13 cellular contexts compared by ENCODE assay signal in genomic region chr1:245458761-245459174, GRCh38.
DNase-seq lines count a peak whose midpoint lies in the region; ATAC-seq, FAIRE-seq and TF ChIP-seq lines count a peak whose summit lies in the region.
"Had no signal": no experiment of that assay in that cellular context is flagged by ENCODE, and none has a peak within 500 bp of the region (broad histone marks: within the 10 kb centered on the region; RNA-seq: fewer than 3 reads in every experiment).

No MANE protein-coding gene starts in this region.

- no peaks in the 10 kb centered on the region for H4K20me1 ChIP-seq in HepG2 (ENCODE audit: insufficient read depth, low read length)

- ATAC-seq in right lobe of liver (peak in 3 of 4 donors; percentile 36 to 47 (median 42)), HepG2 (no peak), GM19395 (IDR thresholded peaks at IDR 0.05; ENCODE audit: unreplicated experiment) (no peak), GM21423 (IDR thresholded peaks at IDR 0.05; ENCODE audit: unreplicated experiment) (no peak)
- ATAC-seq: sciatic nerve had no signal

- no peak overlapping the region for H3K4me3 ChIP-seq in right lobe of liver
- H3K4me3 ChIP-seq in HepG2 (replicated peaks in 1 of 3; ENCODE audit: insufficient read depth in 1 of 3, low read depth in 2 of 3, low read length in 3 of 3) = no peak overlapping the region
- H3K4me3 ChIP-seq in fibroblast of pulmonary artery (replicated peaks; ENCODE audit: low read depth, low read length) = no peak overlapping the region
- no peak overlapping the region for H3K4me3 ChIP-seq in thyroid gland (replicated peaks in 1 of 3)
- H3K4me3 ChIP-seq: testis had no signal

- H3K9me3 ChIP-seq in right lobe of liver = no peaks in the 10 kb centered on the region
- no peaks in the 10 kb centered on the region for H3K9me3 ChIP-seq in HepG2 (ENCODE audit: low read length)
- H3K9me3 ChIP-seq in thyroid gland = no peaks in the 10 kb centered on the region
- H3K9me3 ChIP-seq: testis had no signal

- intact Hi-C loops in right lobe of liver (cut with DNase I) = no loop called here
- intact Hi-C loops in HepG2 (cut with micrococcal nuclease; ENCODE audit: unreplicated experiment) = no loop called here
- intact Hi-C loops in thyroid gland (cut with DNase I) = no loop called here

- DNase-seq in right lobe of liver (no peak), HepG2 (ENCODE audit: low spot score) (no peak), RKO (ENCODE audit: low spot score) (peak; percentile 16), fibroblast of pulmonary artery (ENCODE audit: low read depth) (peak; percentile 6), thyroid gland (no peak)
- DNase-seq in stimulated activated CD4-positive, alpha-beta T cell treated with anti-CD3 and anti-CD28 coated beads, Interleukin-4, amount 100 ng/mL, for 24 hours = no peak
- DNase-seq: activated T-cell treated with anti-CD3 and anti-CD28 coated beads, Interleukin-2, amount 50 U/mL, for 48 hours; DND-41; NCI-H2107; testis had no signal

- no peaks in the 10 kb centered on the region for H3K36me3 ChIP-seq in right lobe of liver
- no peaks in the 10 kb centered on the region for H3K36me3 ChIP-seq in HepG2 (replicated peaks in 1 of 2; ENCODE audit: control insufficient read depth in 1 of 2, insufficient read depth in 2 of 2, low read length in 2 of 2)
- H3K36me3 ChIP-seq in thyroid gland = no peaks in the 10 kb centered on the region

- FAIRE-seq in HepG2 (lab: Jason Lieb, UNC) = no peak

- BruUV-seq in HepG2 (replicated peaks; lab: Mats Ljungman, UMichigan) = no TSS peak

- H3K79me2 ChIP-seq in HepG2 (ENCODE audit: insufficient read depth, low read length) = no peaks in the 10 kb centered on the region

- TF ChIP-seq POLR2A in right lobe of liver (IDR thresholded peaks at IDR 0.05) (no peak), HepG2 (IDR thresholded peaks at IDR 0.05; ENCODE audit: insufficient read depth in 1 of 2, low read depth in 2 of 2, low read length in 2 of 2) (no peak), thyroid gland (IDR thresholded peaks at IDR 0.05) (no peak)

- H3K27me3 ChIP-seq in right lobe of liver = no peaks in the 10 kb centered on the region
- H3K27me3 ChIP-seq in HepG2 (ENCODE audit: control insufficient read depth in 1 of 2, insufficient read depth in 2 of 2, low read length in 2 of 2) = no peaks in the 10 kb centered on the region
- H3K27me3 ChIP-seq in thyroid gland = no peaks in the 10 kb centered on the region
- H3K27me3 ChIP-seq: testis had no signal

- WGBS in right lobe of liver (ENCODE audit: insufficient coverage, low coverage, low lambda C conversion rate, missing lambda C conversion rate) = 62% methylated on average over 4 of the region's 4 CpGs
- 50% methylated on average over 4 of the region's 4 CpGs for WGBS in HepG2 (ENCODE audit: low lambda C conversion rate)
- 74 to 77% methylated on average over 4 of the region's 4 CpGs for WGBS in thyroid gland, 2 donors

- POLR2A ChIA-PET in HepG2 (lab: Yijun Ruan, JAX) = no interaction called here

- CTCF ChIA-PET in HepG2 (lab: Yijun Ruan, JAX; ENCODE audit: low intra/inter-chr PET ratio, low total read pairs) = no interaction called here

- H2AFZ ChIP-seq in HepG2 (ENCODE audit: low read length) = no peak overlapping the region

- TF ChIP-seq EP300 in HepG2 (IDR thresholded peaks at IDR 0.05; ENCODE audit: low read depth in 2 of 2, low read length in 2 of 2) (no peak), HepG2 (CRISPR knock-in tag; IDR thresholded peaks at IDR 0.05; ENCODE audit: borderline replicate concordance) (no peak)

- no peak for TF ChIP-seq RAD21 in HepG2 (CRISPR knock-in tag; IDR thresholded peaks at IDR 0.05)

- TF ChIP-seq CTCF in right lobe of liver (IDR thresholded peaks at IDR 0.05) = no peak
- no peak for TF ChIP-seq CTCF in HepG2 (CRISPR knock-in tag; IDR thresholded peaks at IDR 0.05)
- no peak for TF ChIP-seq CTCF in fibroblast of pulmonary artery (IDR thresholded peaks at IDR 0.05; ENCODE audit: low read length, missing control alignments)
- TF ChIP-seq CTCF in thyroid gland (IDR thresholded peaks at IDR 0.05) = no peak

- no peak overlapping the region for H3K9ac ChIP-seq in HepG2 (ENCODE audit: insufficient read depth, low read depth, low read length)

- H3K27ac ChIP-seq in right lobe of liver (no peak overlapping the region), HepG2 (ENCODE audit: extremely low read length, insufficient read depth, low read length) (no peak overlapping the region), thyroid gland (no peak overlapping the region)
- H3K27ac ChIP-seq: testis had no signal

- in situ Hi-C loops in HepG2 (cut with HindIII; ENCODE audit: extremely low pct_ligation_motif_present, low pct_unique_long_range_greater_than_20kb) = no loop called here

- no peaks in the 10 kb centered on the region for H3K4me1 ChIP-seq in right lobe of liver
- H3K4me1 ChIP-seq in HepG2 (ENCODE audit: insufficient read depth, low read length) = peaks cover 37% of the 10 kb centered on the region
- H3K4me1 ChIP-seq in thyroid gland = no peaks in the 10 kb centered on the region
- H3K4me1 ChIP-seq: testis had no signal

- no peak overlapping the region for H3K4me2 ChIP-seq in HepG2 (ENCODE audit: low read depth, low read length)

TF ChIP-seq in HepG2, 621 proteins besides CTCF, POLR2A, EP300 and RAD21:
- TF ChIP-seq NFATC3 (CRISPR knock-in tag; IDR thresholded peaks at IDR 0.05) (no peak), HOXA7 (CRISPR knock-in tag; IDR thresholded peaks at IDR 0.05) (no peak), HMGXB3 (CRISPR knock-in tag; IDR thresholded peaks at IDR 0.05; ENCODE audit: borderline replicate concordance) (no peak), ZNF143 (CRISPR knock-in tag; IDR thresholded peaks at IDR 0.05) (no peak), HNRNPUL1 (IDR thresholded peaks at IDR 0.05; ENCODE audit: low read depth, low read length) (no peak), PRDM10 (CRISPR knock-in tag; IDR thresholded peaks at IDR 0.05; ENCODE audit: low read depth) (no peak), KDM1A (CRISPR knock-in tag; IDR thresholded peaks at IDR 0.05) (no peak), ZNF441 (CRISPR knock-in tag; IDR thresholded peaks at IDR 0.05; ENCODE audit: borderline replicate concordance) (no peak), U2AF2 (IDR thresholded peaks at IDR 0.05; ENCODE audit: low read depth, low read length) (no peak), ZNF720 (CRISPR knock-in tag; IDR thresholded peaks at IDR 0.05) (no peak)

Comparison
In these comparisons a context has a peak if more than half of its experiments do, and no peak if none do; other contexts are left out.
1. ATAC-seq: peak in right lobe of liver (3 of 4); none in HepG2 (single experiment), GM19395 (single experiment) and GM21423 (single experiment).
2. DNase-seq: peak in RKO (single experiment) and fibroblast of pulmonary artery (single experiment); none in right lobe of liver (0 of 3), HepG2 (single experiment), thyroid gland (0 of 2) and stimulated activated CD4-positive, alpha-beta T cell treated with anti-CD3 and anti-CD28 coated beads, Interleukin-4, amount 100 ng/mL, for 24 hours (single experiment).